ENCODE assay signal across 33 cellular contexts in genomic region chr5:156529902-156530301, GRCh38.
DNase-seq lines count a peak whose midpoint lies in the region; ATAC-seq and TF ChIP-seq lines count a peak whose summit lies in the region.
"Had no signal": no experiment of that assay in that cellular context is flagged by ENCODE, and none has a peak within 500 bp of the region (broad histone marks: within the 10 kb centered on the region; RNA-seq: fewer than 3 reads in every experiment).

No MANE protein-coding gene starts in this region.

- TF ChIP-seq POLR2A in gastroesophageal sphincter (IDR thresholded peaks at IDR 0.05): no peak

- peak; percentile 40 for ATAC-seq in gastroesophageal sphincter
- ATAC-seq: activated naive CD8-positive, alpha-beta T cell treated with anti-CD3 and anti-CD28 coated beads, Interleukin-2, amount 50 U/mL, for 24 hours; naive thymus-derived CD4-positive, alpha-beta T cell; SK-N-SH treated with all-trans-retinoic acid at 6 μM for 48 hours; stimulated activated effector memory CD8-positive, alpha-beta T cell treated with anti-CD3 and anti-CD28 coated beads, Interleukin-12 subunit alpha, Interleukin-12 subunit beta, amount 100 ng/mL, for 72 hours had no signal

- H3K36me3 ChIP-seq in gastroesophageal sphincter (no peaks in the 10 kb centered on the region), Caco-2 (ENCODE audit: control insufficient read depth, insufficient read depth, low read length) (no peaks in the 10 kb centered on the region)
- H3K36me3 ChIP-seq: esophagus muscularis mucosa, left ventricle myocardium inferior, ovary, right atrium auricular region, upper lobe of left lung, WERI-Rb-1 had no signal

- POLR2A ChIA-PET in Caco-2 (lab: Charles Lee): no interaction called here

- H3K36me3 Mint-ChIP-seq in Caco-2 (ENCODE audit: insufficient read depth, unreplicated experiment) (no peaks in the 10 kb centered on the region), glutamatergic neuron (ENCODE audit: unreplicated experiment) (no peaks in the 10 kb centered on the region)
- H3K36me3 Mint-ChIP-seq: IgD-negative memory B cell; naive thymus-derived CD4-positive, alpha-beta T cell; stimulated activated effector memory CD8-positive, alpha-beta T cell treated with anti-CD3 and anti-CD28 coated beads, Interleukin-12 subunit alpha, Interleukin-12 subunit beta, amount 100 ng/mL, for 72 hours had no signal

- H3K27me3 ChIP-seq in gastroesophageal sphincter (no peaks in the 10 kb centered on the region), Caco-2 (replicated peaks; ENCODE audit: control insufficient read depth, insufficient read depth, low read length) (no peaks in the 10 kb centered on the region)
- H3K27me3 ChIP-seq: esophagus muscularis mucosa, ovary, right atrium auricular region, upper lobe of left lung had no signal

- peaks cover 10% of the 10 kb centered on the region for H3K9me3 Mint-ChIP-seq in Caco-2 (ENCODE audit: unreplicated experiment)
- peaks cover 2% of the 10 kb centered on the region for H3K9me3 Mint-ChIP-seq in glutamatergic neuron (ENCODE audit: unreplicated experiment)
- H3K9me3 Mint-ChIP-seq: activated naive CD8-positive, alpha-beta T cell treated with anti-CD3 and anti-CD28 coated beads, Interleukin-2, amount 50 U/mL, for 24 hours; central memory CD8-positive, alpha-beta T cell; dendritic cell treated with granulocyte-macrophage colony-stimulating factor and Interleukin-4, amounts not matched to agents 40 ng/mL and 50 ng/mL, for 4 days; stimulated activated effector memory CD8-positive, alpha-beta T cell treated with anti-CD3 and anti-CD28 coated beads, Interleukin-12 subunit alpha, Interleukin-12 subunit beta, amount 100 ng/mL, for 72 hours had no signal

- intact Hi-C loops in Caco-2 (cut with micrococcal nuclease; ENCODE audit: unreplicated experiment): no loop called here

- H3K27ac ChIP-seq in gastroesophageal sphincter: no peak overlapping the region
- H3K27ac ChIP-seq: C4-2B, esophagus muscularis mucosa, left ventricle myocardium inferior, ovary, right atrium auricular region, upper lobe of left lung, WERI-Rb-1 had no signal

- DNase-seq in AG10803 (ENCODE audit: low read depth): peak; percentile 87
- peak; percentile 41 for DNase-seq in LHCN-M2 (ENCODE audit: low read depth)
- peak; percentile 83 for DNase-seq in SIG-M5 (lab: John Stamatoyannopoulos, UW)
- DNase-seq in HCEC 1CT: no peak
- no peak for DNase-seq in NCI-H128 (lab: John Stamatoyannopoulos, UW; ENCODE audit: unreplicated experiment)
- no peak for DNase-seq in Caco-2
- DNase-seq in glutamatergic neuron: no peak
- DNase-seq: activated CD4-positive, alpha-beta T cell treated with anti-CD3 and anti-CD28 coated beads for 48 hours; activated gamma-delta T cell treated with Interleukin-2 at 50 U/mL for 16 hours; activated naive CD8-positive, alpha-beta T cell treated with anti-CD3 and anti-CD28 coated beads, Interleukin-2, amount 50 U/mL, for 24 hours; activated T-cell treated with anti-CD3 and anti-CD28 coated beads, Interleukin-2, amount 50 U/mL, for 1 hour; Calu3; DND-41; islet precursor cell; left ventricle myocardium inferior; midbrain; naive thymus-derived CD4-positive, alpha-beta T cell; NCI-H1436 treated with DMSO at 0.1 percent for 48 hours; NCI-H2107; NCI-H748 treated with DMSO at 0.1 percent for 48 hours; ovary; stimulated activated CD4-positive, alpha-beta T cell treated with anti-CD3 and anti-CD28 coated beads, Interleukin-2, amount 100 ng/mL, for 48 hours; upper lobe of left lung; WERI-Rb-1 had no signal

- TF ChIP-seq EP300 in gastroesophageal sphincter (IDR thresholded peaks at IDR 0.05): no peak

- no peak overlapping the region for H3K4me3 Mint-ChIP-seq in Caco-2 (ENCODE audit: unreplicated experiment)
- H3K4me3 Mint-ChIP-seq in glutamatergic neuron (ENCODE audit: unreplicated experiment): no peak overlapping the region
- H3K4me3 Mint-ChIP-seq: activated naive CD8-positive, alpha-beta T cell treated with anti-CD3 and anti-CD28 coated beads, Interleukin-2, amount 50 U/mL, for 24 hours; central memory CD8-positive, alpha-beta T cell; dendritic cell treated with granulocyte-macrophage colony-stimulating factor and Interleukin-4, amounts not matched to agents 40 ng/mL and 50 ng/mL, for 4 days; IgD-negative memory B cell; naive thymus-derived CD4-positive, alpha-beta T cell; stimulated activated effector memory CD8-positive, alpha-beta T cell treated with anti-CD3 and anti-CD28 coated beads, Interleukin-12 subunit alpha, Interleukin-12 subunit beta, amount 100 ng/mL, for 72 hours had no signal

- CTCF ChIA-PET in Caco-2 (lab: Charles Lee): no interaction called here

- BruUV-seq in Caco-2 (replicated peaks; lab: Mats Ljungman, UMichigan): no TSS peak

- H3K27ac Mint-ChIP-seq in Caco-2 (ENCODE audit: unreplicated experiment) (no peak overlapping the region), glutamatergic neuron (ENCODE audit: unreplicated experiment) (no peak overlapping the region)
- H3K27ac Mint-ChIP-seq: activated naive CD8-positive, alpha-beta T cell treated with anti-CD3 and anti-CD28 coated beads, Interleukin-2, amount 50 U/mL, for 24 hours; dendritic cell treated with granulocyte-macrophage colony-stimulating factor and Interleukin-4, amounts not matched to agents 40 ng/mL and 50 ng/mL, for 4 days; IgD-negative memory B cell; naive thymus-derived CD4-positive, alpha-beta T cell; stimulated activated effector memory CD8-positive, alpha-beta T cell treated with anti-CD3 and anti-CD28 coated beads, Interleukin-12 subunit alpha, Interleukin-12 subunit beta, amount 100 ng/mL, for 72 hours had no signal

- H3K9me3 ChIP-seq in gastroesophageal sphincter (no peaks in the 10 kb centered on the region), Caco-2 (no peaks in the 10 kb centered on the region)
- H3K9me3 ChIP-seq: esophagus muscularis mucosa, ovary, right atrium auricular region, upper lobe of left lung had no signal

- H3K4me3 ChIP-seq in AG10803 (ENCODE audit: low read length): no peak overlapping the region
- H3K4me3 ChIP-seq in gastroesophageal sphincter: no peak overlapping the region
- H3K4me3 ChIP-seq in Caco-2 (ENCODE audit: low read depth, low read length): no peak overlapping the region
- H3K4me3 ChIP-seq: esophagus muscularis mucosa, left ventricle myocardium inferior, ovary, right atrium auricular region, upper lobe of left lung had no signal

- TF ChIP-seq CTCF in AG10803 (conservative IDR thresholded peaks at IDR 0.05; ENCODE audit: low read length): no peak
- TF ChIP-seq CTCF in gastroesophageal sphincter (IDR thresholded peaks at IDR 0.05): no peak
- no peak for TF ChIP-seq CTCF in Caco-2 (IDR thresholded peaks at IDR 0.05; ENCODE audit: insufficient read depth in 1 of 2, low read depth in 1 of 2, low read length in 1 of 2, severe bottlenecking in 1 of 2, unreplicated experiment in 1 of 2)
- no peak for TF ChIP-seq CTCF in glutamatergic neuron (IDR thresholded peaks at IDR 0.05; ENCODE audit: partially characterized antibody, unreplicated experiment)

- peaks cover 0 to 10% (median 4%) of the 10 kb centered on the region in 3 donors for H3K4me1 ChIP-seq in gastroesophageal sphincter
- H3K4me1 ChIP-seq in Caco-2: no peaks in the 10 kb centered on the region
- H3K4me1 ChIP-seq: left ventricle myocardium inferior, right atrium auricular region, upper lobe of left lung had no signal

- 60 to 64% methylated on average over 1 of the region's 1 CpG for WGBS in gastroesophageal sphincter (ENCODE audit: low coverage in 1 of 2), 2 donors

- H3K27me3 Mint-ChIP-seq in Caco-2 (ENCODE audit: insufficient read depth, unreplicated experiment): no peaks in the 10 kb centered on the region
- no peaks in the 10 kb centered on the region for H3K27me3 Mint-ChIP-seq in glutamatergic neuron (ENCODE audit: unreplicated experiment)
- H3K27me3 Mint-ChIP-seq: dendritic cell treated with granulocyte-macrophage colony-stimulating factor and Interleukin-4, amounts not matched to agents 40 ng/mL and 50 ng/mL, for 4 days; IgD-negative memory B cell had no signal

- no peaks in the 10 kb centered on the region for H3K4me1 Mint-ChIP-seq in Caco-2 (ENCODE audit: low read depth, unreplicated experiment)
- H3K4me1 Mint-ChIP-seq in glutamatergic neuron (ENCODE audit: low read depth, unreplicated experiment): no peaks in the 10 kb centered on the region
- H3K4me1 Mint-ChIP-seq: activated naive CD8-positive, alpha-beta T cell treated with anti-CD3 and anti-CD28 coated beads, Interleukin-2, amount 50 U/mL, for 24 hours; central memory CD8-positive, alpha-beta T cell; naive thymus-derived CD4-positive, alpha-beta T cell; stimulated activated effector memory CD8-positive, alpha-beta T cell treated with anti-CD3 and anti-CD28 coated beads, Interleukin-12 subunit alpha, Interleukin-12 subunit beta, amount 100 ng/mL, for 72 hours had no signal

Comparison
In these comparisons a context has a peak if more than half of its experiments do, and no peak if none do; other contexts are left out.
1. DNase-seq: peak in AG10803 (single experiment), LHCN-M2 (single experiment) and SIG-M5 (single experiment); none in HCEC 1CT (single experiment), NCI-H128 (single experiment), Caco-2 (0 of 2) and glutamatergic neuron (single experiment).